Comparison of ENCODE assay signal across 26 cellular contexts in the genomic region with DNA sequence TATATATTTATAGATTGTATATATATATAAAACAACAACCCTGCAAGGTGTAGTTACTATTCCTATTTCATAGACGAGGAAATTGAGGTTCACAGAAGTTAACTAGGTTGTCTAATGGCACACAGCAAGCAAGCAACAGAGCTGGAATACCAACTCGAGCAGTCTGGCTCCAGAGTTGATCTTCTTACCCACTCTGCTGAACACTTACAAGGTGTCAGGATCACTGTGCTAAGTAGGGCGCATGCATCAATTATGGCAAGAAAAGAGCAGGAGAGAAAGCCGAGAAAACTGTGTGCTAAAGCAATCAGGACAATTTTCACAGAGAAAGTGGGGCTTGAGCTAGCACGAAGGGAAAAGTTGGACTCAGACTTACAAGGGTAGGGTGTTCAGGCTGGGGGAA. TPM values are rescaled to one million over a fixed set of nuclear protein-coding genes. Genes with fewer than 3 reads are reported as not detected.
"Had no signal": no experiment of that assay in that cellular context is flagged by ENCODE, and none has a peak within 500 bp of the region (broad histone marks: within the 10 kb centered on the region; RNA-seq: fewer than 3 reads in every experiment).

No MANE protein-coding gene starts in this region.

- H3K4me3 Mint-ChIP-seq: naive thymus-derived CD8-positive, alpha-beta T cell; nephron; neural crest cell; stimulated activated memory B cell treated with anti-CD40 and anti-IgM and Interleukin-4, amounts not matched to agents 10 μg/mL and 1 μg/mL and 100 μg/mL, for 72 hours; type B pancreatic cell had no signal

- H3K9ac ChIP-seq: parathyroid adenoma had no signal

- H3K9me3 ChIP-seq: left lung, lower lobe of right lung, right lobe of liver, stomach, suprapubic skin, thoracic aorta, tibial artery, uterus had no signal

- H3K27me3 ChIP-seq: left lung, right lobe of liver, suprapubic skin, tibial artery, uterus had no signal

- H3K4me3 ChIP-seq: left lung, lower lobe of right lung, psoas muscle, right lobe of liver, smooth muscle cell, stomach, suprapubic skin, thoracic aorta, tibial artery, uterus had no signal

- H3K4me1 ChIP-seq: left lung, lower lobe of right lung, psoas muscle, right lobe of liver, uterus had no signal

- DNase-seq: hippocampal formation; left colon; left lung; lower lobe of right lung; mammary epithelial cell; mesenchymal stem cell; naive thymus-derived CD8-positive, alpha-beta T cell; psoas muscle; right lobe of liver; stimulated activated CD4-positive, alpha-beta T cell treated with anti-CD3 and anti-CD28 coated beads, Interleukin-1b, Interleukin-23, amount 100 ng/mL, for 48 hours; stimulated activated CD4-positive, alpha-beta T cell treated with anti-CD3 and anti-CD28 coated beads, Interleukin-2, amount 100 ng/mL, for 48 hours; stimulated activated CD4-positive, alpha-beta T cell treated with anti-CD3 and anti-CD28 coated beads, Interleukin-4, amount 100 ng/mL, for 4 hours; stimulated activated CD8-positive, alpha-beta memory T cell treated with anti-CD3 and anti-CD28 coated beads, Interleukin-4, amount 100 ng/mL, for 48 hours; stimulated activated naive CD8-positive, alpha-beta T cell treated with anti-CD3 and anti-CD28 coated beads, Interleukin-15, Interleukin-2, amounts not matched to agents 100 U/mL and 50 U/mL, for 24 hours; stomach; tibial artery; uterus had no signal

- H3K27ac ChIP-seq: left lung, lower lobe of right lung, parathyroid adenoma, psoas muscle, right lobe of liver, stomach, suprapubic skin, thoracic aorta, tibial artery, uterus had no signal

- FAIRE-seq: keratinocyte had no signal

- H3K79me2 ChIP-seq: parathyroid adenoma had no signal

- H2AFZ ChIP-seq: parathyroid adenoma had no signal

- H3K27ac Mint-ChIP-seq: naive thymus-derived CD8-positive, alpha-beta T cell; nephron; stimulated activated memory B cell treated with anti-CD40 and anti-IgM and Interleukin-4, amounts not matched to agents 10 μg/mL and 1 μg/mL and 100 μg/mL, for 72 hours; type B pancreatic cell had no signal

- H3K4me2 ChIP-seq: smooth muscle cell had no signal

- ATAC-seq: left colon; left lung; lower lobe of right lung; naive thymus-derived CD8-positive, alpha-beta T cell; psoas muscle; right lobe of liver; stimulated activated memory B cell treated with anti-CD40 and anti-IgM and Interleukin-4, amounts not matched to agents 10 μg/mL and 1 μg/mL and 100 μg/mL, for 72 hours; stimulated activated naive CD8-positive, alpha-beta T cell treated with anti-CD3 and anti-CD28 coated beads, Interleukin-15, Interleukin-2, amounts not matched to agents 100 U/mL and 50 U/mL, for 24 hours had no signal

- H3K36me3 ChIP-seq: left lung, lower lobe of right lung, right lobe of liver, stomach, suprapubic skin, thoracic aorta, tibial artery, uterus had no signal

- H3K36me3 Mint-ChIP-seq: naive thymus-derived CD8-positive, alpha-beta T cell; stimulated activated memory B cell treated with anti-CD40 and anti-IgM and Interleukin-4, amounts not matched to agents 10 μg/mL and 1 μg/mL and 100 μg/mL, for 72 hours; type B pancreatic cell had no signal

- H3K4me1 Mint-ChIP-seq: stimulated activated memory B cell treated with anti-CD40 and anti-IgM and Interleukin-4, amounts not matched to agents 10 μg/mL and 1 μg/mL and 100 μg/mL, for 72 hours had no signal

- H3K9me3 Mint-ChIP-seq: nephron, neural crest cell, type B pancreatic cell had no signal

RNA-seq across cellular contexts. Expression of a gene that starts 15.9 kb away (rescaled TPM):
- total RNA-seq: naive thymus-derived CD8-positive, alpha-beta T cell had no signal
- polyA plus RNA-seq: naive thymus-derived CD8-positive, alpha-beta T cell had no signal
